33 cellular contexts compared by ENCODE assay signal in genomic region chr6:1290805-1291204, GRCh38. TPM values are rescaled to one million over a fixed set of nuclear protein-coding genes. Genes with fewer than 3 reads are reported as not detected.
"Had no signal": no experiment of that assay in that cellular context is flagged by ENCODE, and none has a peak within 500 bp of the region (broad histone marks: within the 10 kb centered on the region; RNA-seq: fewer than 3 reads in every experiment).

No MANE protein-coding gene starts in this region.

- H3K9me3 Mint-ChIP-seq: activated CD4-positive, alpha-beta memory T cell treated with anti-CD3 and anti-CD28 coated beads, Interleukin-2, amount 10 ng/mL, durations not matched to agents 7 days and 5 days; activated CD4-positive, alpha-beta T cell treated with anti-CD3 and anti-CD28 coated beads, Interleukin-2, amount 10 ng/mL, durations not matched to agents 7 days and 5 days; activated naive CD4-positive, alpha-beta T cell treated with anti-CD3 and anti-CD28 coated beads, Interleukin-2, amount 10 ng/mL, durations not matched to agents 7 days and 5 days; activated naive CD4-positive, alpha-beta T cell treated with anti-CD3 and anti-CD28 coated beads, Interleukin-2, amount 50 U/mL, for 72 hours; activated naive CD8-positive, alpha-beta T cell treated with anti-CD3 and anti-CD28 coated beads, Interleukin-2, amount 10 ng/mL, durations not matched to agents 7 days and 5 days; activated T-cell treated with anti-CD3 and anti-CD28 coated beads, Interleukin-2, amount 50 U/mL, for 24 hours; activated T-cell treated with anti-CD3 and anti-CD28 coated beads, Interleukin-2, amount 50 U/mL, for 72 hours; endodermal cell; T-helper 2 cell treated with Interferon-gamma antibody and Interleukin-4, amounts not matched to agents 5 μg/mL and 100 μg/mL, for 36 hours had no signal

- DNase-seq: activated CD4-positive, alpha-beta memory T cell treated with anti-CD3 and anti-CD28 coated beads, Interleukin-2, amount 10 ng/mL, durations not matched to agents 7 days and 5 days; activated CD4-positive, alpha-beta T cell treated with anti-CD3 and anti-CD28 coated beads for 1 hour; activated CD4-positive, alpha-beta T cell treated with anti-CD3 and anti-CD28 coated beads for 4 hours; activated CD4-positive, alpha-beta T cell treated with anti-CD3 and anti-CD28 coated beads, Interleukin-2, amount 10 ng/mL, durations not matched to agents 7 days and 5 days; activated CD4-positive, alpha-beta T cell treated with anti-CD3 and anti-CD28 coated beads, Interleukin-2, amount 50 U/mL, for 4 hours; activated CD8-positive, alpha-beta memory T cell treated with anti-CD3 and anti-CD28 coated beads, Interleukin-2, amount 50 U/mL, for 48 hours; activated gamma-delta T cell; activated naive CD4-positive, alpha-beta T cell; activated naive CD4-positive, alpha-beta T cell treated with anti-CD3 and anti-CD28 coated beads, Interleukin-2, amount 10 ng/mL, durations not matched to agents 7 days and 5 days; activated naive CD8-positive, alpha-beta T cell treated with anti-CD3 and anti-CD28 coated beads, Interleukin-2, amount 10 ng/mL, durations not matched to agents 7 days and 5 days; activated T-cell treated with anti-CD3 and anti-CD28 coated beads for 4 hours; activated T-cell treated with anti-CD3 and anti-CD28 coated beads, Interleukin-2, amount 50 U/mL, for 24 hours; activated T-cell treated with anti-CD3 and anti-CD28 coated beads, Interleukin-2, amount 50 U/mL, for 72 hours; central memory CD4-positive, alpha-beta T cell; cerebellar nuclear complex; colonic mucosa; dorsolateral prefrontal cortex; effector memory CD4-positive, alpha-beta T cell; endodermal cell; foreskin keratinocyte; gastrocnemius medialis; glutamatergic neuron; T-helper 1 cell; T-helper 17 cell; T1000 had no signal

- H3K27me3 ChIP-seq: ascending aorta, colonic mucosa, foreskin keratinocyte had no signal

- H3K36me3 Mint-ChIP-seq: activated naive CD4-positive, alpha-beta T cell treated with anti-CD3 and anti-CD28 coated beads, Interleukin-2, amount 10 ng/mL, durations not matched to agents 7 days and 5 days; activated naive CD4-positive, alpha-beta T cell treated with anti-CD3 and anti-CD28 coated beads, Interleukin-2, amount 50 U/mL, for 72 hours; activated naive CD8-positive, alpha-beta T cell treated with anti-CD3 and anti-CD28 coated beads, Interleukin-2, amount 10 ng/mL, durations not matched to agents 7 days and 5 days; brain; WTC11 had no signal

- H3K4me1 Mint-ChIP-seq: activated CD4-positive, alpha-beta memory T cell treated with anti-CD3 and anti-CD28 coated beads, Interleukin-2, amount 10 ng/mL, durations not matched to agents 7 days and 5 days; activated CD4-positive, alpha-beta T cell treated with anti-CD3 and anti-CD28 coated beads, Interleukin-2, amount 10 ng/mL, durations not matched to agents 7 days and 5 days; activated naive CD4-positive, alpha-beta T cell treated with anti-CD3 and anti-CD28 coated beads, Interleukin-2, amount 10 ng/mL, durations not matched to agents 7 days and 5 days; activated naive CD8-positive, alpha-beta T cell treated with anti-CD3 and anti-CD28 coated beads, Interleukin-2, amount 10 ng/mL, durations not matched to agents 7 days and 5 days; brain; endodermal cell; T-helper 17 cell had no signal

- H3K27ac Mint-ChIP-seq: activated CD4-positive, alpha-beta memory T cell treated with anti-CD3 and anti-CD28 coated beads, Interleukin-2, amount 10 ng/mL, durations not matched to agents 7 days and 5 days; activated CD4-positive, alpha-beta T cell treated with anti-CD3 and anti-CD28 coated beads, Interleukin-2, amount 10 ng/mL, durations not matched to agents 7 days and 5 days; activated naive CD4-positive, alpha-beta T cell treated with anti-CD3 and anti-CD28 coated beads, Interleukin-2, amount 10 ng/mL, durations not matched to agents 7 days and 5 days; activated naive CD4-positive, alpha-beta T cell treated with anti-CD3 and anti-CD28 coated beads, Interleukin-2, amount 50 U/mL, for 72 hours; activated naive CD8-positive, alpha-beta T cell treated with anti-CD3 and anti-CD28 coated beads, Interleukin-2, amount 10 ng/mL, durations not matched to agents 7 days and 5 days; activated T-cell treated with anti-CD3 and anti-CD28 coated beads, Interleukin-2, amount 50 U/mL, for 24 hours; activated T-cell treated with anti-CD3 and anti-CD28 coated beads, Interleukin-2, amount 50 U/mL, for 72 hours; brain; endodermal cell; T-helper 17 cell; T-helper 2 cell treated with Interferon-gamma antibody and Interleukin-4, amounts not matched to agents 5 μg/mL and 100 μg/mL, for 36 hours; WTC11 had no signal

- H3K9me3 ChIP-seq: ascending aorta, breast epithelium, colonic mucosa, gastrocnemius medialis had no signal

- H3K27ac ChIP-seq: ascending aorta, breast epithelium, cardiac muscle cell, colonic mucosa, dorsolateral prefrontal cortex, foreskin keratinocyte, gastrocnemius medialis had no signal

- H3K4me1 ChIP-seq: ascending aorta, breast epithelium, colonic mucosa, gastrocnemius medialis had no signal

- ATAC-seq: activated naive CD4-positive, alpha-beta T cell treated with anti-CD3 and anti-CD28 coated beads, Interleukin-2, amount 50 U/mL, for 72 hours; activated T-cell treated with anti-CD3 and anti-CD28 coated beads, Interleukin-2, amount 50 U/mL, for 72 hours; esophagus mucosa; foreskin keratinocyte; gastrocnemius medialis; T-helper 17 cell; WTC11 had no signal

- H3K4me3 Mint-ChIP-seq: activated CD4-positive, alpha-beta memory T cell treated with anti-CD3 and anti-CD28 coated beads, Interleukin-2, amount 10 ng/mL, durations not matched to agents 7 days and 5 days; activated CD4-positive, alpha-beta T cell treated with anti-CD3 and anti-CD28 coated beads, Interleukin-2, amount 10 ng/mL, durations not matched to agents 7 days and 5 days; activated naive CD4-positive, alpha-beta T cell treated with anti-CD3 and anti-CD28 coated beads, Interleukin-2, amount 10 ng/mL, durations not matched to agents 7 days and 5 days; activated naive CD8-positive, alpha-beta T cell treated with anti-CD3 and anti-CD28 coated beads, Interleukin-2, amount 10 ng/mL, durations not matched to agents 7 days and 5 days; activated T-cell treated with anti-CD3 and anti-CD28 coated beads, Interleukin-2, amount 50 U/mL, for 24 hours; activated T-cell treated with anti-CD3 and anti-CD28 coated beads, Interleukin-2, amount 50 U/mL, for 72 hours; brain; endodermal cell; T-helper 17 cell; T-helper 2 cell treated with Interferon-gamma antibody and Interleukin-4, amounts not matched to agents 5 μg/mL and 100 μg/mL, for 36 hours; WTC11 had no signal

- H3K36me3 ChIP-seq: ascending aorta, breast epithelium, cardiac muscle cell, colonic mucosa, gastrocnemius medialis had no signal

- H3K4me3 ChIP-seq: ascending aorta, breast epithelium, cardiac muscle cell, colonic mucosa, dorsolateral prefrontal cortex, gastrocnemius medialis had no signal

RNA-seq across cellular contexts. Expression of gene FOXQ1, which starts 21.1 kb away (rescaled TPM):
- total RNA-seq: activated CD4-positive, alpha-beta memory T cell treated with anti-CD3 and anti-CD28 coated beads, Interleukin-2, amount 10 ng/mL, durations not matched to agents 7 days and 5 days; activated CD4-positive, alpha-beta T cell treated with anti-CD3 and anti-CD28 coated beads, Interleukin-2, amount 10 ng/mL, durations not matched to agents 7 days and 5 days; activated naive CD4-positive, alpha-beta T cell treated with anti-CD3 and anti-CD28 coated beads, Interleukin-2, amount 50 U/mL, for 72 hours; activated naive CD8-positive, alpha-beta T cell treated with anti-CD3 and anti-CD28 coated beads, Interleukin-2, amount 10 ng/mL, durations not matched to agents 7 days and 5 days; activated T-cell treated with anti-CD3 and anti-CD28 coated beads, Interleukin-2, amount 50 U/mL, for 72 hours; cardiac muscle cell; T-helper 17 cell had no signal
- polyA plus RNA-seq: cardiac muscle cell had no signal
